ENCODE assay signal across 2 cellular contexts in the genomic region with DNA sequence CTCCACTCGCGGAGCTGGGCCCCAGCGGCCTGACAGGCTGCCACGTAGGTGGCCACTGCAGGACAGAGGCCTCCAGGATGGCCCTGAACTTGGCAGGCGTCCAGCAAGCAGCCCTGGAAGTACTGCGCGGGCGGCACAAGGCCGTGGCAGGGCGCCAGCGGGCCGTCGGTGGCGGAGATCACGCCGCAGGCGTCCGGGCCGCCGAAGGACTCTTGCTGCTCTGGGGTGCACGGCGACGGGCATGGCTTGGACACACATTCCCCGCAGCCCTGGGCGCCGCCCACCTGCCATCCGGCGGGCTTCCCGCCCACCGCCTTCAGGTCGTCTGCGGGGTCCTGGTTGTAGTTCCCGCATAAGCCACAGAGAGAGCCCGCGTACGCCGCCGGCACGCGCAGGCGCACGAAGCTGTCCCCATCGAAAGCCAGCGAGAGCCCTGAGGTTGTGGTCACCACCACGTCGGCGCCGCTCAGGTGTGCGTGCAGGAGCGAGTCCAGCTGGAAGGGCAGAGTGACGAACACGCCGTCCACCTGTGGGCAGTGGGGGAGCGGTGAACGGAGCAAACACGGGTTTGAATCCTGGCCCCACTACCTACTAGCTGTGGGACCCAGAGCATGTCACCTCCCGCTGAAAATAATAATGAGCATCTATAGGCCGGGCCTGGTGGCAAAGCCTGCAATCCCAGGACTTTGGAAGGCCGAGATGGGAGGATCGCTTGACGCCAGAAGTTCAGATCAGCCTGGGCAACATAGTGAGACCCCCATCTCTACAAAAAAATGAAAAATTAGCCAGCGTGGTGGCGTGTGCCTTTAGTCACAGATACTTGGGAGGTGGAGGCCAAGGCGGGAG.
A peak's percentile ranks its signal among the peaks of the same experiment; 100 is the strongest.
TF ChIP-seq lines count a peak whose summit lies in the region.

No MANE protein-coding gene starts in this region.

TF ChIP-seq in HEK293, 187 proteins besides CTCF, POLR2A, EP300 and RAD21:
- TF ChIP-seq ZNF121 (tag by site-specific recombination; IDR thresholded peaks at IDR 0.05), result peak; percentile 42; the same call in 1 of the 2 replicates
TF ChIP-seq in HEK293: peak in this region for 1; not testable (repeated sequence) for 186.

TF ChIP-seq in SK-N-SH, 30 proteins besides CTCF, POLR2A, EP300 and RAD21:
- 0 out of 2 replicates have a peak, but pooled peaks have one; percentile 44 for TF ChIP-seq NRF1 (IDR thresholded peaks at IDR 0.05; ENCODE audit: low read depth, low read length)
